8 cellular contexts compared by ENCODE assay signal in genomic region chr17:66585472-66585871, GRCh38.
"Had no signal": no experiment of that assay in that cellular context is flagged by ENCODE, and none has a peak within 500 bp of the region (broad histone marks: within the 10 kb centered on the region; RNA-seq: fewer than 3 reads in every experiment).

No MANE protein-coding gene starts in this region.

- H3K4me1 ChIP-seq: HAP-1 had no signal

- H2AFZ ChIP-seq: GM23338 had no signal

- H3K4me3 ChIP-seq: GM23338, HAP-1 had no signal

- DNase-seq: HFFc6, KG1 had no signal

- H3K9me3 ChIP-seq: HAP-1 had no signal

- H3K27ac Mint-ChIP-seq: GM23338, HFFc6, IgD-negative memory B cell had no signal

- H3K4me2 ChIP-seq: GM23338 had no signal

- H3K4me3 Mint-ChIP-seq: GM23338, HFFc6, IgD-negative memory B cell had no signal

- H3K36me3 Mint-ChIP-seq: IgD-negative memory B cell had no signal

- FAIRE-seq: H1, H54, HepG2 had no signal

- H3K36me3 ChIP-seq: HAP-1 had no signal

- H3K27me3 Mint-ChIP-seq: IgD-negative memory B cell had no signal
